ENCODE assay signal across 8 cellular contexts in the genomic region with DNA sequence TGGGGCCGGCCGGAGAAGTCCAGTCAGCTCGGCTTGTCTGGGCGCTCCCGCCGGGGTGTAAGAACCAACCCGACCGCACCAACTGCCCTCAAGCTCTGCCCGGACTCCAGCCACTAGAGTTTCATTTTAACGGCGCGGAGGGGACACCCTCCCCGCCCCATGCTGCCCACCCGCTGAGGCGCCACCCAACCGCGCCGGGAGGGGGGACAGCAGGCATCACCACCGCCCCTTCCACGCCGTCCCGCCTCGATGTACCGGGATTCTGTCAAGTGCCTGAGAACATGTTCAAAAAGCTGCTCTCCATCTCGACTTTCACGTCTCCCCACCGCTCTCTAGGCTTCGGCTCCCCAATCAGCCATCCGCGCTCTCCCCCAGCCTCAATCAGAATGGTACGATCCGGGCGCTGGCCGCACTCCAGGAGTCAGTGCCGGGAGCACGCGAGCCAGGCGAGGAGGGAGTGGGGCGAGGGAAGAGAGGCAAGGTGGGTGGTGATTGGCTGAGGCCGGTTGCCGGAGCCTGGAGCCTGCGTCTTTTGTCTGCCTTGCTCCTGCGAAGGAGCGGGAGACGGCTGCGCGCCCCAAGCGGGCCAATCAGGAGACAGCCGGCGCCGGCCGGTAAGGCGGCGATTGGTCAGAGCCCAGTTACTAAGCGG. TPM values are rescaled to one million over a fixed set of nuclear protein-coding genes. Genes with fewer than 3 reads are reported as not detected.
DNase-seq lines count a peak whose midpoint lies in the region; ATAC-seq and TF ChIP-seq lines count a peak whose summit lies in the region.

A gene (minus strand): TSS at position 101 of the 652 bp plus-strand sequence. CDS start 677 bp downstream, outside the sequence.

- H3K4me1 Mint-ChIP-seq in GM23338 = peaks cover 27% of the 10 kb centered on the region
- H3K4me1 Mint-ChIP-seq in natural killer cell treated with Interleukin-12 subunit alpha and Interleukin-12 subunit beta and Interleukin-15 and Interleukin-18, amount 100 ng/mL, for 72 hours (ENCODE audit: low read depth in 2 of 2) = peaks cover 23% of the 10 kb centered on the region in 2 donors

- peak within 1 kb of the TSS; percentile 99 for H3K27ac ChIP-seq in GM23338 (ENCODE audit: low read depth)
- peak within 1 kb of the TSS; percentile 79 for H3K27ac ChIP-seq in RWPE2 (ENCODE audit: poor library complexity, severe bottlenecking)

- no peak for TF ChIP-seq CTCF in GM23338 (conservative IDR thresholded peaks at IDR 0.05; ENCODE audit: low read depth in 2 of 2)
- no peak for TF ChIP-seq CTCF in RWPE2 (IDR thresholded peaks at IDR 0.05; ENCODE audit: poor library complexity, severe bottlenecking)
- no peak for TF ChIP-seq CTCF in fibroblast of pulmonary artery (IDR thresholded peaks at IDR 0.05; ENCODE audit: low read length, missing control alignments)

- peak within 1 kb of the TSS; percentile 100 for H3K27ac Mint-ChIP-seq in GM23338
- peak within 1 kb of the TSS; percentile 98 to 99 for H3K27ac Mint-ChIP-seq in natural killer cell treated with Interleukin-12 subunit alpha and Interleukin-12 subunit beta and Interleukin-15 and Interleukin-18, amount 100 ng/mL, for 72 hours

- peak within 1 kb of the TSS; percentile 93 for H3K4me3 Mint-ChIP-seq in GM23338
- H3K4me3 Mint-ChIP-seq in natural killer cell treated with Interleukin-12 subunit alpha and Interleukin-12 subunit beta and Interleukin-15 and Interleukin-18, amount 100 ng/mL, for 72 hours = peak within 1 kb of the TSS; percentile 95

- H3K36me3 ChIP-seq in GM23338 (ENCODE audit: insufficient read depth) = no peaks in the 10 kb centered on the region
- 0 out of 2 replicates have a peak, but pooled peaks cover 2% of the 10 kb centered on the region for H3K36me3 ChIP-seq in RWPE2 (ENCODE audit: low read depth)

- H3K9me2 ChIP-seq in GM23338 (ENCODE audit: insufficient read depth) = no peaks in the 10 kb centered on the region

- H3K4me1 ChIP-seq in GM23338 (ENCODE audit: insufficient read depth) (peaks cover 23% of the 10 kb centered on the region), RWPE2 (ENCODE audit: insufficient read depth, poor library complexity, severe bottlenecking) (peaks cover 37% of the 10 kb centered on the region)

- no peaks in the 10 kb centered on the region for H4K20me1 ChIP-seq in GM23338 (replicated peaks; ENCODE audit: insufficient read depth)

- H3K79me2 ChIP-seq in GM23338 (replicated peaks; ENCODE audit: insufficient read depth) = peaks cover 23% of the 10 kb centered on the region

- H3K4me3 ChIP-seq in GM23338 (peak within 1 kb of the TSS; percentile 91), RWPE2 (ENCODE audit: severe bottlenecking) (peak within 1 kb of the TSS; percentile 46), fibroblast of pulmonary artery (replicated peaks; ENCODE audit: low read depth, low read length) (peak within 1 kb of the TSS; percentile 81)

- H3K36me3 Mint-ChIP-seq in GM23338 (ENCODE audit: low read depth) = no peaks in the 10 kb centered on the region; the same call in 2 of the 3 replicates
- H3K36me3 Mint-ChIP-seq in natural killer cell treated with Interleukin-12 subunit alpha and Interleukin-12 subunit beta and Interleukin-15 and Interleukin-18, amount 100 ng/mL, for 72 hours = no peaks in the 10 kb centered on the region

- H3K9me3 ChIP-seq in RWPE2 (ENCODE audit: severe bottlenecking) = no peaks in the 10 kb centered on the region

- H3K4me2 ChIP-seq in GM23338 = peak within 1 kb of the TSS; percentile 92

- H3F3A ChIP-seq in GM23338 (replicated peaks; ENCODE audit: low read depth) = peaks cover 8% of the 10 kb centered on the region

- DNase-seq in Daoy (ENCODE audit: low read depth) (peak; percentile 100), GM23338 (ENCODE audit: low spot score) (peak; percentile 99), LHCN-M2 (ENCODE audit: low read depth) (peak; percentile 98), RWPE2 (ENCODE audit: low spot score) (peak; percentile 99), fibroblast of pulmonary artery (ENCODE audit: low read depth) (peak; percentile 99)
- DNase-seq in activated effector memory CD4-positive, alpha-beta T cell treated with anti-CD3 and anti-CD28 coated beads, Interleukin-2, amount 50 U/mL, for 16 hours = peak; percentile 96
- DNase-seq in natural killer cell treated with Interleukin-12 subunit alpha and Interleukin-12 subunit beta and Interleukin-15 and Interleukin-18, amount 100 ng/mL, for 72 hours (ENCODE audit: low spot score) = peak; percentile 97
- peak; percentile 90 for DNase-seq in stimulated activated naive CD8-positive, alpha-beta T cell treated with anti-CD3 and anti-CD28 coated beads, Interleukin-15, Interleukin-2, amounts not matched to agents 100 U/mL and 50 U/mL, for 24 hours

- H3K9me3 Mint-ChIP-seq in GM23338 = no peaks in the 10 kb centered on the region
- no peaks in the 10 kb centered on the region for H3K9me3 Mint-ChIP-seq in natural killer cell treated with Interleukin-12 subunit alpha and Interleukin-12 subunit beta and Interleukin-15 and Interleukin-18, amount 100 ng/mL, for 72 hours

- H3K27me3 Mint-ChIP-seq in GM23338 (ENCODE audit: insufficient read depth, low read depth, poor library complexity) = peaks cover 9% of the 10 kb centered on the region
- peaks cover 14 to 20% of the 10 kb centered on the region in 2 donors for H3K27me3 Mint-ChIP-seq in natural killer cell treated with Interleukin-12 subunit alpha and Interleukin-12 subunit beta and Interleukin-15 and Interleukin-18, amount 100 ng/mL, for 72 hours

- H2AFZ ChIP-seq in GM23338 = peak within 1 kb of the TSS; percentile 98

- peaks cover 18% of the 10 kb centered on the region for H3K27me3 ChIP-seq in GM23338 (ENCODE audit: insufficient read depth)
- H3K27me3 ChIP-seq in RWPE2 (ENCODE audit: insufficient read depth, poor library complexity, severe bottlenecking) = no peaks in the 10 kb centered on the region

- ATAC-seq in GM23338 (peak; percentile 93), RWPE2 (ENCODE audit: low read depth) (peak; percentile 87)
- ATAC-seq in natural killer cell treated with Interleukin-12 subunit alpha and Interleukin-12 subunit beta and Interleukin-15 and Interleukin-18, amount 100 ng/mL, for 72 hours = peak; percentile 98
- peak; percentile 98 for ATAC-seq in stimulated activated naive CD8-positive, alpha-beta T cell treated with anti-CD3 and anti-CD28 coated beads, Interleukin-15, Interleukin-2, amounts not matched to agents 100 U/mL and 50 U/mL, for 24 hours

TF ChIP-seq in GM23338, 12 proteins besides CTCF, POLR2A, EP300 and RAD21:
- TF ChIP-seq CREB1 (CRISPR knock-in tag; IDR thresholded peaks at IDR 0.05; ENCODE audit: low read depth) = 0 out of 2 replicates have a peak, but pooled peaks have one; percentile 2
- no peak for TF ChIP-seq EZH2 (IDR thresholded peaks at IDR 0.05; ENCODE audit: low read depth, unreplicated experiment)
- peak; percentile 81 for TF ChIP-seq POLR2AphosphoS5 (IDR thresholded peaks at IDR 0.05; ENCODE audit: low read depth)

RNA-seq across cellular contexts. Expression of the gene that starts here (rescaled TPM):
- total RNA-seq in Daoy (2014; rRNA removed; shearing (Covaris generic)) = 17.7 and 30.2 TPM in 2 replicates
- 8.0 and 8.6 TPM in 2 replicates for total RNA-seq in GM23338 (2014; rRNA removed; shearing (Covaris generic))
- 7.3 and 7.5 TPM in 2 replicates for polyA plus RNA-seq in GM23338 (2016; fragmentation: Nextera tagmentation; extraction: Ambion mirVana)
- total RNA-seq in LHCN-M2 (2014; rRNA removed) = 13.4 and 19.2 TPM in 2 replicates
- 8.0 TPM for polyA plus RNA-seq in LHCN-M2 (2012)
- total RNA-seq in natural killer cell treated with Interleukin-12 subunit alpha and Interleukin-12 subunit beta and Interleukin-15 and Interleukin-18, amount 100 ng/mL, for 72 hours = 1 to 10 TPM; 3.3 to 7.4 TPM

Comparison
In these comparisons a context has a peak if more than half of its experiments do, and no peak if none do; other contexts are left out.
1. Peak in every context shown above with its lines: DNase-seq, ATAC-seq, H3K4me3 ChIP-seq and H3K27ac ChIP-seq.